8 cellular contexts compared by ENCODE assay signal in the genomic region with DNA sequence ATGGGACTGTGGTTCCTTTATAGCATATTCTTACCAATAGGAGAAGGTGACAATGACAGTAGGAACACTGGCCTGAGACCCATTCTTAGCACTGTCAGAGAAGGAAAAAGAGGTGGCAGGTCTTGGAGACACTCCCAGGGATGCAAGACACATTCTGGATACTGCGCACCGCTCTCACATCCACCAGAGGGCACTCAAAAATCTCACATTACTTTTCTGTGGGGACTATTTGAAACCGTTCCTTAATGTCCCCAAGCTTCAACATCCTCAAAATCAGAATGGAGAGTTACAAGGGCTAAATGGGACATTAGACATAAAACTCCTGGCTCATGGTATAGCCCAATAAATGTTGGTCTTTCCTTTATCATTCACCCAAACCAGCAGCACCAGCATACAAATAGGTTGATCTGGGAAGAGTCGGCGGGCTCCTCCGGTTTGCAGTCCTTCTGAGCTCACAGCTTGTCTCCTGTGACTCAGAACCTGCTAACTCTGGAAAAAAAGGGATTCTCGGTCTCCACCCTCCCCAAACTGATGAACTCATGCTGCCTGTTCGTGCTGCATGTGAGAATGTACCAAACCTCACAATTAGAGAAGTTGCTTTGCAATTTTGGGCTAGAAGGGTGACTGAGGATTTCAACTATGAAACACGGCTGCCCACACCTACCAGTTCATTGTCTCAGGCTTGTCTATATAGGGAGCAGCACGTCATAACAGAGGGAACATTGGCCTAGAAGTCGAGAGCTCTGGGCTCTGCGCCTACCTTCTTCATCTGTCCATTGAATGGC. TPM values are rescaled to one million over a fixed set of nuclear protein-coding genes. Genes with fewer than 3 reads are reported as not detected.
DNase-seq lines count a peak whose midpoint lies in the region; ATAC-seq and TF ChIP-seq lines count a peak whose summit lies in the region.

No MANE protein-coding gene starts in this region.

- DNase-seq in NCI-H1694 (lab: John Stamatoyannopoulos, UW): peak; percentile 58
- DNase-seq in WTC11 (ENCODE audit: low spot score): peak; percentile 49
- DNase-seq in head of caudate nucleus: peak in 40 of 42 donors; percentile 6 to 78 (median 48)
- DNase-seq in prostate gland (ENCODE audit: low spot score): peak; percentile 34
- no peak for DNase-seq in OCI-M2 (lab: John Stamatoyannopoulos, UW; ENCODE audit: unreplicated experiment)

- 50% methylated on average over 12 of the region's 12 CpGs for WGBS in prostate gland

- no peaks in the 10 kb centered on the region for H3K27me3 ChIP-seq in prostate gland (replicated peaks; ENCODE audit: insufficient read depth)

- TF ChIP-seq CTCF in C4-2B (conservative IDR thresholded peaks at IDR 0.05) (peak; percentile 84), WTC11 (IDR thresholded peaks at IDR 0.05) (peak; percentile 33), prostate gland (IDR thresholded peaks at IDR 0.05) (peak; percentile 13 to 77 (median 72))

- peaks cover 6% of the 10 kb centered on the region; the same call in 1 of the 2 replicates for H3K27me3 Mint-ChIP-seq in WTC11 (ENCODE audit: low read depth)

- H3K4me3 ChIP-seq in prostate gland: no peak overlapping the region

- ATAC-seq in GM18861 (IDR thresholded peaks at IDR 0.05; ENCODE audit: unreplicated experiment) (peak; percentile 36), WTC11 (peak; percentile 95), HG03097 (IDR thresholded peaks at IDR 0.05; ENCODE audit: low FRiP score, unreplicated experiment) (no peak)

- peaks cover 26% of the 10 kb centered on the region for H3K4me1 Mint-ChIP-seq in WTC11

- no peaks in the 10 kb centered on the region for H3K9me3 ChIP-seq in prostate gland

- H3K36me3 Mint-ChIP-seq in WTC11: no peaks in the 10 kb centered on the region

- intact Hi-C loops in head of caudate nucleus (cut with DNase I) (loop anchor here (5.0 kb wide), 2 partner anchors 111 to 144 kb away; no protein-coding TSS in a partner anchor), prostate gland (cut with DNase I) (loop anchor here (2.0 kb wide), 1 partner anchor 153 kb away; no protein-coding TSS in a partner anchor)

- H3K36me3 ChIP-seq in prostate gland: no peaks in the 10 kb centered on the region

- no peaks in the 10 kb centered on the region for H3K9me3 Mint-ChIP-seq in WTC11

- H3K27ac Mint-ChIP-seq in WTC11: no peak overlapping the region

- H3K4me3 Mint-ChIP-seq in WTC11: no peak overlapping the region

- H3K4me1 ChIP-seq in prostate gland (replicated peaks): no peaks in the 10 kb centered on the region

- H3K27ac ChIP-seq in C4-2B (no peak overlapping the region), prostate gland (no peak overlapping the region)

- POLR2A ChIA-PET in WTC11 (lab: Charles Lee): interaction anchor here (0.8 to 1.2 kb wide), 4 partner anchors 42 to 337 kb away, joined by 3 to 4 read pairs (median 3); partner anchors contain the start of genes GADD45A and SERBP1

- CTCF ChIA-PET in WTC11 (lab: Charles Lee): interaction anchor here (0.6 to 6.6 kb wide), 36 partner anchors 10 to 185 kb away, joined by 3 to 89 read pairs (median 5); no protein-coding TSS in a partner anchor

- TF ChIP-seq POLR2A in prostate gland (IDR thresholded peaks at IDR 0.05): no peak

TF ChIP-seq in WTC11, 78 proteins besides CTCF, POLR2A, EP300 and RAD21:
- TF ChIP-seq, protein P1, sequence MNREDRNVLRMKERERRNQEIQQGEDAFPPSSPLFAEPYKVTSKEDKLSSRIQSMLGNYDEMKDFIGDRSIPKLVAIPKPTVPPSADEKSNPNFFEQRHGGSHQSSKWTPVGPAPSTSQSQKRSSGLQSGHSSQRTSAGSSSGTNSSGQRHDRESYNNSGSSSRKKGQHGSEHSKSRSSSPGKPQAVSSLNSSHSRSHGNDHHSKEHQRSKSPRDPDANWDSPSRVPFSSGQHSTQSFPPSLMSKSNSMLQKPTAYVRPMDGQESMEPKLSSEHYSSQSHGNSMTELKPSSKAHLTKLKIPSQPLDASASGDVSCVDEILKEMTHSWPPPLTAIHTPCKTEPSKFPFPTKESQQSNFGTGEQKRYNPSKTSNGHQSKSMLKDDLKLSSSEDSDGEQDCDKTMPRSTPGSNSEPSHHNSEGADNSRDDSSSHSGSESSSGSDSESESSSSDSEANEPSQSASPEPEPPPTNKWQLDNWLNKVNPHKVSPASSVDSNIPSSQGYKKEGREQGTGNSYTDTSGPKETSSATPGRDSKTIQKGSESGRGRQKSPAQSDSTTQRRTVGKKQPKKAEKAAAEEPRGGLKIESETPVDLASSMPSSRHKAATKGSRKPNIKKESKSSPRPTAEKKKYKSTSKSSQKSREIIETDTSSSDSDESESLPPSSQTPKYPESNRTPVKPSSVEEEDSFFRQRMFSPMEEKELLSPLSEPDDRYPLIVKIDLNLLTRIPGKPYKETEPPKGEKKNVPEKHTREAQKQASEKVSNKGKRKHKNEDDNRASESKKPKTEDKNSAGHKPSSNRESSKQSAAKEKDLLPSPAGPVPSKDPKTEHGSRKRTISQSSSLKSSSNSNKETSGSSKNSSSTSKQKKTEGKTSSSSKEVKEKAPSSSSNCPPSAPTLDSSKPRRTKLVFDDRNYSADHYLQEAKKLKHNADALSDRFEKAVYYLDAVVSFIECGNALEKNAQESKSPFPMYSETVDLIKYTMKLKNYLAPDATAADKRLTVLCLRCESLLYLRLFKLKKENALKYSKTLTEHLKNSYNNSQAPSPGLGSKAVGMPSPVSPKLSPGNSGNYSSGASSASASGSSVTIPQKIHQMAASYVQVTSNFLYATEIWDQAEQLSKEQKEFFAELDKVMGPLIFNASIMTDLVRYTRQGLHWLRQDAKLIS (CRISPR knock-in tag; IDR thresholded peaks at IDR 0.05; ENCODE audit: borderline replicate concordance): no peak
- TF ChIP-seq ZNF416 (CRISPR knock-in tag; IDR thresholded peaks at IDR 0.05) (no peak), NFYB (CRISPR knock-in tag; conservative IDR thresholded peaks at IDR 0.05; ENCODE audit: low read depth) (no peak), ZNF219 (CRISPR knock-in tag; IDR thresholded peaks at IDR 0.05; ENCODE audit: borderline replicate concordance) (no peak), ETV6 (CRISPR knock-in tag; IDR thresholded peaks at IDR 0.05) (no peak), ZNF317 (CRISPR knock-in tag; IDR thresholded peaks at IDR 0.05; ENCODE audit: borderline replicate concordance, low read depth) (no peak)
- TF ChIP-seq, protein P2, sequence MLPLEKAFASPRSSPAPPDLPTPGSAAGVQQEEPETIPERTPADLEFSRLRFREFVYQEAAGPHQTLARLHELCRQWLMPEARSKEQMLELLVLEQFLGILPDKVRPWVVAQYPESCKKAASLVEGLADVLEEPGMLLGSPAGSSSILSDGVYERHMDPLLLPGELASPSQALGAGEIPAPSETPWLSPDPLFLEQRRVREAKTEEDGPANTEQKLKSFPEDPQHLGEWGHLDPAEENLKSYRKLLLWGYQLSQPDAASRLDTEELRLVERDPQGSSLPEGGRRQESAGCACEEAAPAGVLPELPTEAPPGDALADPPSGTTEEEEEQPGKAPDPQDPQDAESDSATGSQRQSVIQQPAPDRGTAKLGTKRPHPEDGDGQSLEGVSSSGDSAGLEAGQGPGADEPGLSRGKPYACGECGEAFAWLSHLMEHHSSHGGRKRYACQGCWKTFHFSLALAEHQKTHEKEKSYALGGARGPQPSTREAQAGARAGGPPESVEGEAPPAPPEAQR (CRISPR knock-in tag; IDR thresholded peaks at IDR 0.05): no peak

RNA-seq across cellular contexts. Expression of gene IL12RB2, which starts 40.2 kb away (rescaled TPM):
- total RNA-seq in WTC11 (2021) (0.50 to 1.1 TPM (median 0.81 TPM) in 3 replicates), prostate gland (1 to 10 TPM in 1 of 2 donors, under 1 TPM in 1; 0.18 to 1.6 TPM)

Comparison
In these comparisons a context has a peak if more than half of its experiments do, and no peak if none do; other contexts are left out.
1. CTCF ChIP-seq: peak in every context shown above with its lines; median percentile 84 in C4-2B; 72 in prostate gland; 33 in WTC11.